Comparison of ENCODE assay signal across 8 cellular contexts in the genomic region with DNA sequence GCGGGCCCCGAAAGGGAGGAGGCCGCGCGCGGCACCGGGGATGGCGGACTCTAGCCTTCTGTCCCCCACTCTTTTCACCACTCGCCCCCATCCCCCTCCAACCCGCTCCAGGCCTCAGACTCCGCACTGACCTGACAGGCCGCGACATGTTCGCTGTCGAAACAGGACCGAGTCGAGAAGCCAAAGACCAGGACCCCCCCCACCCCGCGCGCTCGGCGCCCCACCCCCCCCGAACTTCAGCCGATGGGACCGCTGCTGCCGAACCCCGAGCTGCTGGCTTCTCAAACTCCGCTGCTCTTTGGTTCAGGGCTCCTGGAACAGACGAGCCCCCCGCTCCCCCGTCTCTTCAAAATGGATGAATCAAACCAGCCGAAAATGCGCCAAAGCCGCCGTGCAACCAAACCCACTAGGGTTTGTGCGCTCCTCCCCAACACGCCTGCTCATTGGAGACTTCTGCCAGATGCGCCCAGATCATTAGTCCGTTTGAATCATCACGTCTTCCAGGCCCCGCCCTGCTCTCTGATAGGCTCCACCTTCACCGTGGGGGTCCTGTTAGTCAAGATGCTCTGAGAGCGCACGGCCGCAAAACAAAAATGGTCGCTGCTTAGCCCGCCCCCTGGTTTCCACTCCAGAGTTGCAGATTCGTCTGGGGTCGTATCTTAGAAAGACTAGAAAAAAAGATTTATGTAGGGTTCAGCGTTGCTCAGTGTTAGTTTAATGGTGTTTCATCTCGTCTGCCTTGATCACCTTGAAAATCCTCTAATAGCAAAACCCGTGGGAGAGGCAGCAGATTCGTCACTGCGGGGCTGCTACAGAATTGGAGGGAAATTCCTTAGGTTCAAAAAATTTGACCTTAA. TPM values are rescaled to one million over a fixed set of nuclear protein-coding genes. Genes with fewer than 3 reads are reported as not detected.
DNase-seq lines count a peak whose midpoint lies in the region; ATAC-seq, FAIRE-seq and TF ChIP-seq lines count a peak whose summit lies in the region.

A gene with protein sequence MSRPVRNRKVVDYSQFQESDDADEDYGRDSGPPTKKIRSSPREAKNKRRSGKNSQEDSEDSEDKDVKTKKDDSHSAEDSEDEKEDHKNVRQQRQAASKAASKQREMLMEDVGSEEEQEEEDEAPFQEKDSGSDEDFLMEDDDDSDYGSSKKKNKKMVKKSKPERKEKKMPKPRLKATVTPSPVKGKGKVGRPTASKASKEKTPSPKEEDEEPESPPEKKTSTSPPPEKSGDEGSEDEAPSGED (minus strand): TSS at position 357 of the 857 bp plus-strand sequence. CDS start 209 bp downstream, at position 148.

- H3K27ac ChIP-seq in kidney (ENCODE audit: low read depth in 2 of 2, low read length in 2 of 2), result peak within 1 kb of the TSS; percentile 81 to 94

- peaks cover 4 to 8% of the 10 kb centered on the region in 2 donors for H3K4me1 ChIP-seq in kidney (ENCODE audit: control insufficient read depth in 1 of 2, insufficient read depth in 1 of 2, low read depth in 1 of 2, low read length in 2 of 2)

- no peaks in the 10 kb centered on the region for H3K27me3 Mint-ChIP-seq in chondrocyte (ENCODE audit: low read depth)

- H3K9me3 ChIP-seq in kidney (ENCODE audit: control insufficient read depth in 1 of 2, low read length in 2 of 2), result no peaks in the 10 kb centered on the region

- H3K9me3 Mint-ChIP-seq in chondrocyte (ENCODE audit: low read depth), result no peaks in the 10 kb centered on the region

- H3K36me3 ChIP-seq in kidney (ENCODE audit: control insufficient read depth in 1 of 2, insufficient read depth in 2 of 2, low read length in 2 of 2), result no peaks in the 10 kb centered on the region

- H3K9ac ChIP-seq in kidney (ENCODE audit: low read length in 2 of 2), result peak within 1 kb of the TSS; percentile 85 to 89

- intact Hi-C loops in kidney (cut with DNase I), result no loop called here

- peak within 1 kb of the TSS; percentile 97 for H3K27ac Mint-ChIP-seq in chondrocyte (ENCODE audit: unreplicated experiment)

- H3K36me3 Mint-ChIP-seq in chondrocyte (ENCODE audit: low read depth), result no peaks in the 10 kb centered on the region

- peak within 1 kb of the TSS; percentile 80 to 100 for H3K4me3 ChIP-seq in kidney (ENCODE audit: low read length in 2 of 2)

- peak; percentile 92 for FAIRE-seq in kidney (lab: Jason Lieb, UNC)

- peak; percentile 33 for TF ChIP-seq CTCF in chondrocyte (IDR thresholded peaks at IDR 0.05)
- peak; percentile 23 for TF ChIP-seq CTCF in kidney (IDR thresholded peaks at IDR 0.05; ENCODE audit: borderline replicate concordance, extremely low read depth, insufficient read depth)

- DNase-seq in AML-193 (lab: John Stamatoyannopoulos, UW) (peak; percentile 92 to 96), NCI-H510A treated with DMSO at 0.1 percent for 48 hours (lab: John Stamatoyannopoulos, UW) (peak; percentile 98), chondrocyte (ENCODE audit: low spot score) (peak; percentile 99), kidney (peak; percentile 99)
- DNase-seq in activated CD4-positive, alpha-beta T cell treated with anti-CD3 and anti-CD28 coated beads for 24 hours (ENCODE audit: low read depth in 2 of 2), result peak; percentile 90 to 91
- peak; percentile 98 for DNase-seq in stimulated activated CD4-positive, alpha-beta T cell treated with anti-CD3 and anti-CD28 coated beads, Interleukin-15, amount 100 ng/mL, for 24 hours

- ATAC-seq in HG03439 (IDR thresholded peaks at IDR 0.05; ENCODE audit: unreplicated experiment), result peak; percentile 76

- peaks cover 32% of the 10 kb centered on the region for H3K4me1 Mint-ChIP-seq in chondrocyte (ENCODE audit: low read depth)

- peak; percentile 65 for TF ChIP-seq POLR2A in GM19193 (IDR thresholded peaks at IDR 0.05; ENCODE audit: extremely low read depth, insufficient read depth, insufficient read length)

- peak within 1 kb of the TSS; percentile 90 for H3K4me3 Mint-ChIP-seq in chondrocyte (ENCODE audit: unreplicated experiment)

RNA-seq across cellular contexts. Expression of the gene that starts here (rescaled TPM):
- total RNA-seq in chondrocyte (189 to 223 TPM (median 203 TPM) in 3 replicates), kidney (182 TPM)
- polyA plus RNA-seq in kidney (ENCODE audit: insufficient read depth, low read depth, low replicate concordance), result 101 TPM

Comparison
In these comparisons a context has a peak if more than half of its experiments do, and no peak if none do; other contexts are left out.
1. Peak in every context shown above with its lines: DNase-seq, ATAC-seq, H3K4me3 ChIP-seq and H3K27ac ChIP-seq.